26 cellular contexts compared by ENCODE assay signal in the genomic region with DNA sequence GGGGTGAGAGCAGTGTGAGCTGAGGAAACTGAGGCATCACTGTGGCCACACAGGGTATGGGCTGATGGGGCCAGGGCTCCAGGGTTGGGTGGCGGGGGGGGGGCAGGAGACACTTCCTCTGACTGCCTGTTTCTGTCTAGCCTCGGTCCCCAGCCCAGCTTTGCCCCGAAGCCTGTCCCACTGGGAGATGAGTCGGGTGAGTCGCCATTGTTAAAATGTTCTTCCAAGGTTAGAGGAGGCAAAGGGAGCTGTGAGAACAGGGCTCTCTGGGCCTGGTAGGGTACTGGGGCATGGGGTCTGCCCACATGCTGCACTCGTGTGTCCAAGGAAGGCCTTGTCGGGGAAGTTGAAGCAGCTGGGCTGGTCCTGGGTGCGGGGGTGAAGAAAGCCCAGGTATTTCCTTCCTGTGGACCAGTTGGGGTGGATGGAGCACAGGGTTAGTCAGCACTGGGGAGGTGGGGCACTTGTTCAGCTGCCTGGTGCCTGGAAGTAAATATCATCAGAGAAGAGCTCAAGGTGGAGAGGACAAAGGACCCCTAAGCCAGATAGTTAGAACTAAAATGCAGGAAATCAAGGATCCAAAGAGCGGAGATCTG. TPM values are rescaled to one million over a fixed set of nuclear protein-coding genes. Genes with fewer than 3 reads are reported as not detected.
DNase-seq lines count a peak whose midpoint lies in the region; ATAC-seq, FAIRE-seq and TF ChIP-seq lines count a peak whose summit lies in the region.
"Had no signal": no experiment of that assay in that cellular context is flagged by ENCODE, and none has a peak within 500 bp of the region (broad histone marks: within the 10 kb centered on the region; RNA-seq: fewer than 3 reads in every experiment).

No MANE protein-coding gene starts in this region.

- H3K4me3 Mint-ChIP-seq in T-helper 1 cell treated with Interleukin-12 subunit alpha and Interleukin-12 subunit beta and Interleukin-4 antibody, amounts not matched to agents 30 μg/mL and 1 μg/mL, for 36 hours, result no peak overlapping the region
- no peak overlapping the region for H3K4me3 Mint-ChIP-seq in central memory CD8-positive, alpha-beta T cell
- H3K4me3 Mint-ChIP-seq in chondrocyte (ENCODE audit: unreplicated experiment), result no peak overlapping the region
- H3K4me3 Mint-ChIP-seq: GM23338 had no signal

- peak overlapping the region; percentile 8 for H3K27ac Mint-ChIP-seq in T-helper 1 cell treated with Interleukin-12 subunit alpha and Interleukin-12 subunit beta and Interleukin-4 antibody, amounts not matched to agents 30 μg/mL and 1 μg/mL, for 36 hours
- H3K27ac Mint-ChIP-seq in central memory CD8-positive, alpha-beta T cell (ENCODE audit: low read depth), result peak overlapping the region; percentile 83
- H3K27ac Mint-ChIP-seq in chondrocyte (ENCODE audit: unreplicated experiment), result no peak overlapping the region
- H3K27ac Mint-ChIP-seq: GM23338 had no signal

- H3K9ac ChIP-seq in kidney (ENCODE audit: low read length in 2 of 2), result no peak overlapping the region
- H3K9ac ChIP-seq: BLaER1 treated with 17β-estradiol and CSF1 and Interleukin-3, amounts not matched to agents 10 nM and 100 nM had no signal

- no peak overlapping the region for H3K4me3 ChIP-seq in kidney (ENCODE audit: low read length in 2 of 2)
- no peak overlapping the region for H3K4me3 ChIP-seq in prostate gland
- H3K4me3 ChIP-seq: BLaER1 treated with 17β-estradiol and CSF1 and Interleukin-3, amounts not matched to agents 10 nM and 100 nM; GM12878; GM23338; PC-9 had no signal

- H3K27me3 Mint-ChIP-seq in T-helper 1 cell treated with Interleukin-12 subunit alpha and Interleukin-12 subunit beta and Interleukin-4 antibody, amounts not matched to agents 30 μg/mL and 1 μg/mL, for 36 hours (ENCODE audit: low read depth), result no peaks in the 10 kb centered on the region
- H3K27me3 Mint-ChIP-seq in central memory CD8-positive, alpha-beta T cell, result no peaks in the 10 kb centered on the region
- H3K27me3 Mint-ChIP-seq in chondrocyte (ENCODE audit: low read depth), result no peaks in the 10 kb centered on the region
- H3K27me3 Mint-ChIP-seq: CD4-positive, alpha-beta memory T cell had no signal

- peaks cover 0 to 4% of the 10 kb centered on the region in 2 donors for H3K4me1 ChIP-seq in kidney (ENCODE audit: control insufficient read depth in 1 of 2, insufficient read depth in 1 of 2, low read depth in 1 of 2, low read length in 2 of 2)
- H3K4me1 ChIP-seq in prostate gland (replicated peaks), result no peaks in the 10 kb centered on the region
- H3K4me1 ChIP-seq: Caco-2 had no signal

- TF ChIP-seq CTCF in RWPE1 (conservative IDR thresholded peaks at IDR 0.05; ENCODE audit: low read depth) (no peak), kidney (IDR thresholded peaks at IDR 0.05; ENCODE audit: borderline replicate concordance, extremely low read depth, insufficient read depth) (no peak), prostate gland (IDR thresholded peaks at IDR 0.05) (no peak), chondrocyte (IDR thresholded peaks at IDR 0.05) (no peak)

- H3K36me3 ChIP-seq in kidney (ENCODE audit: control insufficient read depth in 1 of 2, insufficient read depth in 2 of 2, low read length in 2 of 2), result peaks cover 28 to 38% of the 10 kb centered on the region in 2 donors
- H3K36me3 ChIP-seq in prostate gland, result peaks cover 2 to 20% of the 10 kb centered on the region in 2 donors

- H3K27ac ChIP-seq in RWPE1 (peak overlapping the region; percentile 88), kidney (ENCODE audit: low read depth in 2 of 2, low read length in 2 of 2) (no peak overlapping the region), prostate gland (no peak overlapping the region)
- H3K27ac ChIP-seq: 22Rv1; BLaER1 treated with 17β-estradiol and CSF1 and Interleukin-3, amounts not matched to agents 10 nM and 100 nM; PC-9 had no signal

- no peaks in the 10 kb centered on the region for H3K27me3 ChIP-seq in prostate gland (replicated peaks; ENCODE audit: insufficient read depth)
- H3K27me3 ChIP-seq: BLaER1 treated with 17β-estradiol and CSF1 and Interleukin-3, amounts not matched to agents 10 nM and 100 nM had no signal

- H3K9me3 ChIP-seq in kidney (ENCODE audit: control insufficient read depth in 1 of 2, low read length in 2 of 2), result no peaks in the 10 kb centered on the region
- H3K9me3 ChIP-seq in prostate gland, result no peaks in the 10 kb centered on the region
- H3K9me3 ChIP-seq: BLaER1 treated with 17β-estradiol and CSF1 and Interleukin-3, amounts not matched to agents 10 nM and 100 nM; Caco-2 had no signal

- H3K9me3 Mint-ChIP-seq in T-helper 1 cell treated with Interleukin-12 subunit alpha and Interleukin-12 subunit beta and Interleukin-4 antibody, amounts not matched to agents 30 μg/mL and 1 μg/mL, for 36 hours, result no peaks in the 10 kb centered on the region
- no peaks in the 10 kb centered on the region for H3K9me3 Mint-ChIP-seq in central memory CD8-positive, alpha-beta T cell
- H3K9me3 Mint-ChIP-seq in chondrocyte (ENCODE audit: low read depth), result no peaks in the 10 kb centered on the region
- H3K9me3 Mint-ChIP-seq: CD4-positive, alpha-beta memory T cell; GM23338 had no signal

- CTCF ChIA-PET in RWPE1 (lab: Yijun Ruan, JAX), result interaction anchor here (0.6 to 1.4 kb wide), 3 partner anchors 8 to 13 kb away, joined by 3 to 4 read pairs (median 3); no protein-coding TSS in a partner anchor

- no peak for ATAC-seq in central memory CD8-positive, alpha-beta T cell (replicated peaks; ENCODE audit: extremely low read depth, poor library complexity, severe bottlenecking)
- ATAC-seq: GM12878, GM23338, HCT116 had no signal

- no peak for FAIRE-seq in kidney (lab: Jason Lieb, UNC)
- FAIRE-seq: GM12878 had no signal

- H3K36me3 Mint-ChIP-seq in T-helper 1 cell treated with Interleukin-12 subunit alpha and Interleukin-12 subunit beta and Interleukin-4 antibody, amounts not matched to agents 30 μg/mL and 1 μg/mL, for 36 hours (ENCODE audit: low read depth), result peaks cover 38% of the 10 kb centered on the region
- peaks cover 16% of the 10 kb centered on the region for H3K36me3 Mint-ChIP-seq in central memory CD8-positive, alpha-beta T cell (ENCODE audit: insufficient read depth)
- peaks cover 55% of the 10 kb centered on the region for H3K36me3 Mint-ChIP-seq in chondrocyte (ENCODE audit: low read depth)

- TF ChIP-seq POLR2A in prostate gland (IDR thresholded peaks at IDR 0.05), result no peak

- WGBS in prostate gland, result 82% methylated on average over 9 of the region's 9 CpGs

- intact Hi-C loops in kidney (cut with DNase I), result no loop called here
- intact Hi-C loops in prostate gland (cut with DNase I), result no loop called here

- POLR2A ChIA-PET in RWPE1 (lab: Yijun Ruan, JAX; ENCODE audit: low non-redundant PET), result no interaction called here

- DNase-seq in T-helper 1 cell (no peak), RWPE1 (ENCODE audit: low spot score) (no peak), kidney (peak; percentile 39), prostate gland (ENCODE audit: low spot score) (no peak), chondrocyte (ENCODE audit: low spot score) (no peak), epidermal melanocyte (ENCODE audit: insufficient read length, low spot score) (no peak)
- no peak for DNase-seq in central memory CD8-positive, alpha-beta T cell (ENCODE audit: low spot score in 2 of 2)
- DNase-seq: ACHN; Caco-2; CD4-positive, alpha-beta memory T cell; DND-41; KBM-7; NCI-H1092 treated with DMSO at 0.1 percent for 48 hours; NCI-H146; NCI-H2029; NCI-H226; NCI-H510A treated with DMSO at 0.1 percent for 48 hours; NCI-H748 treated with DMSO at 0.1 percent for 48 hours; PC-9; RPMI8226 had no signal

- H3K4me1 Mint-ChIP-seq in T-helper 1 cell treated with Interleukin-12 subunit alpha and Interleukin-12 subunit beta and Interleukin-4 antibody, amounts not matched to agents 30 μg/mL and 1 μg/mL, for 36 hours (ENCODE audit: low read depth), result peaks cover 2% of the 10 kb centered on the region
- no peaks in the 10 kb centered on the region for H3K4me1 Mint-ChIP-seq in central memory CD8-positive, alpha-beta T cell
- H3K4me1 Mint-ChIP-seq in chondrocyte (ENCODE audit: low read depth), result no peaks in the 10 kb centered on the region
- H3K4me1 Mint-ChIP-seq: CD4-positive, alpha-beta memory T cell; GM23338 had no signal

RNA-seq across cellular contexts. Expression of a gene that starts 8.3 kb away (rescaled TPM):
- total RNA-seq in kidney (16.2 TPM), prostate gland (10 to 100 TPM; 20.7 to 56.6 TPM), chondrocyte (4.9 to 5.4 TPM (median 5.2 TPM) in 3 replicates)
- polyA plus RNA-seq in kidney (ENCODE audit: insufficient read depth, low read depth, low replicate concordance), result 17.6 TPM

RNA-seq across cellular contexts. Expression of a gene that starts 19.1 kb away (rescaled TPM):
- total RNA-seq in kidney (8.3 TPM), prostate gland (1 to 10 TPM; 1.5 to 7.6 TPM), chondrocyte (2.1 to 3.4 TPM (median 2.9 TPM) in 3 replicates)
- polyA plus RNA-seq in kidney (ENCODE audit: insufficient read depth, low read depth, low replicate concordance), result 4.8 TPM

RNA-seq across cellular contexts. Expression of a gene that starts 45.3 kb away (rescaled TPM):
- total RNA-seq in kidney (28.6 TPM), prostate gland (10 to 100 TPM; 17.4 to 62.8 TPM), chondrocyte (24.9 to 36.6 TPM (median 27.2 TPM) in 3 replicates)
- 3.7 TPM for polyA plus RNA-seq in kidney (ENCODE audit: insufficient read depth, low read depth, low replicate concordance)
